ENCODE assay signal across 9 cellular contexts in genomic region chr10:79316671-79317431, GRCh38. TPM values are rescaled to one million over a fixed set of nuclear protein-coding genes. Genes with fewer than 3 reads are reported as not detected.
DNase-seq lines count a peak whose midpoint lies in the region; ATAC-seq and TF ChIP-seq lines count a peak whose summit lies in the region.
"Had no signal": no experiment of that assay in that cellular context is flagged by ENCODE, and none has a peak within 500 bp of the region (broad histone marks: within the 10 kb centered on the region; RNA-seq: fewer than 3 reads in every experiment).

No MANE protein-coding gene starts in this region.

- H3K36me3 Mint-ChIP-seq in stimulated activated naive B cell treated with anti-CD40 and anti-IgM and Interleukin-4, amounts not matched to agents 10 μg/mL and 1 μg/mL and 100 μg/mL, for 72 hours, result peaks cover 43 to 55% of the 10 kb centered on the region in 2 donors

- H3K9me3 Mint-ChIP-seq in stimulated activated naive B cell treated with anti-CD40 and anti-IgM and Interleukin-4, amounts not matched to agents 10 μg/mL and 1 μg/mL and 100 μg/mL, for 72 hours, result peaks cover 0 to 10% of the 10 kb centered on the region in 2 donors

- ATAC-seq in GM18505 (IDR thresholded peaks at IDR 0.05; ENCODE audit: unreplicated experiment) (peak; percentile 57), HG02798 (IDR thresholded peaks at IDR 0.05; ENCODE audit: poor library complexity, unreplicated experiment) (peak; percentile 74)
- ATAC-seq in stimulated activated naive B cell treated with anti-CD40 and anti-IgM and Interleukin-4, amounts not matched to agents 10 μg/mL and 1 μg/mL and 100 μg/mL, for 72 hours (replicated peaks), result peak; percentile 80 to 81

- H3K4me3 Mint-ChIP-seq in stimulated activated naive B cell treated with anti-CD40 and anti-IgM and Interleukin-4, amounts not matched to agents 10 μg/mL and 1 μg/mL and 100 μg/mL, for 72 hours, result peak overlapping the region; percentile 64 to 78

- TF ChIP-seq CTCF in choroid plexus epithelial cell (conservative IDR thresholded peaks at IDR 0.05; ENCODE audit: low read depth, low read length), result no peak

- H3K4me3 ChIP-seq in choroid plexus epithelial cell (ENCODE audit: low read depth, low read length), result no peak overlapping the region
- H3K4me3 ChIP-seq: gastrocnemius medialis had no signal

- no peaks in the 10 kb centered on the region for H3K27me3 Mint-ChIP-seq in stimulated activated naive B cell treated with anti-CD40 and anti-IgM and Interleukin-4, amounts not matched to agents 10 μg/mL and 1 μg/mL and 100 μg/mL, for 72 hours

- H3K27ac Mint-ChIP-seq in stimulated activated naive B cell treated with anti-CD40 and anti-IgM and Interleukin-4, amounts not matched to agents 10 μg/mL and 1 μg/mL and 100 μg/mL, for 72 hours, result peak overlapping the region; percentile 92

- peak; percentile 53 for DNase-seq in A172 (ENCODE audit: low spot score)
- DNase-seq in NCI-H460 (ENCODE audit: extremely low read depth, low read depth), result peak; percentile 33
- DNase-seq in choroid plexus epithelial cell (ENCODE audit: low read depth), result peak; percentile 31
- peak; percentile 36 for DNase-seq in stimulated activated naive B cell treated with anti-CD40 and anti-IgM and Interleukin-4, amounts not matched to agents 10 μg/mL and 1 μg/mL and 100 μg/mL, for 72 hours
- DNase-seq in HCEC 1CT, result no peak
- DNase-seq in iPS-NIHi11 (ENCODE audit: low spot score), result no peak
- DNase-seq: gastrocnemius medialis had no signal

- peaks cover 56 to 79% of the 10 kb centered on the region in 2 donors for H3K4me1 Mint-ChIP-seq in stimulated activated naive B cell treated with anti-CD40 and anti-IgM and Interleukin-4, amounts not matched to agents 10 μg/mL and 1 μg/mL and 100 μg/mL, for 72 hours

- TF ChIP-seq POLR2A in GM18505 (IDR thresholded peaks at IDR 0.05; ENCODE audit: borderline replicate concordance, extremely low read depth, insufficient read depth, insufficient read length), result no peak

RNA-seq across cellular contexts. Expression of gene PPIF, which starts 30.4 kb away (rescaled TPM):
- total RNA-seq in A172 (2014; rRNA removed; shearing (Covaris generic)), result 38.2 and 47.2 TPM in 2 replicates
- 84.5 and 96.5 TPM in 2 replicates for total RNA-seq in NCI-H460 (2014; rRNA removed; shearing (Covaris generic))
- polyA plus RNA-seq in NCI-H460 (2014; cell fraction: nucleus; rRNA removed), result 234 and 261 TPM in 2 replicates

Comparison
In these comparisons a context has a peak if more than half of its experiments do, and no peak if none do; other contexts are left out.
1. DNase-seq: peak in A172 (single experiment), NCI-H460 (single experiment), choroid plexus epithelial cell (single experiment) and stimulated activated naive B cell treated with anti-CD40 and anti-IgM and Interleukin-4, amounts not matched to agents 10 μg/mL and 1 μg/mL and 100 μg/mL, for 72 hours (single experiment); none in HCEC 1CT (single experiment) and iPS-NIHi11 (single experiment).
2. Peak in every context shown above with its lines, with median percentiles within 50 percentile points of each other: ATAC-seq.